ENCODE assay signal across 1 cellular context in the genomic region with DNA sequence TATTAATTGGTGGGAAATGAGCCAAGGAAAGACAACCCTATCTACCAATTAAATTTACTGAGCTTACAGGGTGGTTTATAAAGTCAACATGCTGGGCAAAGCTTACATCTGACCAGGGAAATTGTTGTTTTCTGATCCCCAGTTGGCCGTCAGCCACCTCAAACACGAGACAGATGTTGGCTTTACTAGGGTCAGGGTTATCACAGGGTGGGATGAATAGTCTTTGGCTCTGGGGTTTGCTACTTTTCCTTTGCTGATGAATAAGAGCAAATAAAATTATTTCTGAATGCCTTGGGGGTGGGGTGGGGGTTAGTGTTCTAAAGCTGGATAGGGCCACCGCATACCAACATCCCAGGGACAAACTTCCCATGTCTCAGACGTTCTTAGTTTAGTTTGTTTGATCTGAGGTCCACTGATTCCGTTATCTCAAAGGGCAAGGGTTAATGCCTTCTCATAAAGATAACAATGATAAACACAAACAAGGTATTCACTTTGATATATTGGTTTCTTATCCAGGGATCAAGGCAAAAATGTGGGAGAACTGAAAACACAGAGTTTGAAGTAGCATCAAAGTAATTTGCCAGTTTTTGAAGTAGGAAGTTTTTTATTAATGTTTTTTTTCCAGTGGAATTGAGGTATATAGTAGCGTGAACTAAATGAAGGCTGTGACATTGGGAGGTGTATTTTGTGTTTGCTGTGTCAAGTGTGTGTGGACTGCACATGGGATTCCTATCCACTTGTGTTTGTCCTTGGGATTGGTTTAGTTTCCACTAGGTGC.
A peak's percentile ranks its signal among the peaks of the same experiment; 100 is the strongest.
TF ChIP-seq lines count a peak whose summit lies in the region.

No MANE protein-coding gene starts in this region.

TF ChIP-seq in HepG2, 621 proteins besides CTCF, POLR2A, EP300 and RAD21 (continued from another document and continues in another):
- TF ChIP-seq, protein P1, sequence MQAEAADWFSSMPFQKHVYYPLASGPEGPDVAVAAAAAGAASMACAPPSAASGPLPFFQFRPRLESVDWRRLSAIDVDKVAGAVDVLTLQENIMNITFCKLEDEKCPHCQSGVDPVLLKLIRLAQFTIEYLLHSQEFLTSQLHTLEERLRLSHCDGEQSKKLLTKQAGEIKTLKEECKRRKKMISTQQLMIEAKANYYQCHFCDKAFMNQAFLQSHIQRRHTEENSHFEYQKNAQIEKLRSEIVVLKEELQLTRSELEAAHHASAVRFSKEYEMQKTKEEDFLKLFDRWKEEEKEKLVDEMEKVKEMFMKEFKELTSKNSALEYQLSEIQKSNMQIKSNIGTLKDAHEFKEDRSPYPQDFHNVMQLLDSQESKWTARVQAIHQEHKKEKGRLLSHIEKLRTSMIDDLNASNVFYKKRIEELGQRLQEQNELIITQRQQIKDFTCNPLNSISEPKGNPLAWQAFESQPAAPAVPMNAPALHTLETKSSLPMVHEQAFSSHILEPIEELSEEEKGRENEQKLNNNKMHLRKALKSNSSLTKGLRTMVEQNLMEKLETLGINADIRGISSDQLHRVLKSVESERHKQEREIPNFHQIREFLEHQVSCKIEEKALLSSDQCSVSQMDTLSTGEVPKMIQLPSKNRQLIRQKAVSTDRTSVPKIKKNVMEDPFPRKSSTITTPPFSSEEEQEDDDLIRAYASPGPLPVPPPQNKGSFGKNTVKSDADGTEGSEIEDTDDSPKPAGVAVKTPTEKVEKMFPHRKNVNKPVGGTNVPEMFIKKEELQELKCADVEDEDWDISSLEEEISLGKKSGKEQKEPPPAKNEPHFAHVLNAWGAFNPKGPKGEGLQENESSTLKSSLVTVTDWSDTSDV (CRISPR knock-in tag; IDR thresholded peaks at IDR 0.05), result no peak
- TF ChIP-seq RELA (CRISPR knock-in tag; IDR thresholded peaks at IDR 0.05) (no peak), SIX1 (CRISPR knock-in tag; IDR thresholded peaks at IDR 0.05; ENCODE audit: borderline replicate concordance) (peak; percentile 89), ZNF549 (CRISPR knock-in tag; IDR thresholded peaks at IDR 0.05) (no peak), ONECUT2 (CRISPR knock-in tag; IDR thresholded peaks at IDR 0.05) (peak; percentile 61; the same call in 1 of the 2 replicates), ZSCAN30 (CRISPR knock-in tag; IDR thresholded peaks at IDR 0.05) (no peak), SMARCE1 (IDR thresholded peaks at IDR 0.05; ENCODE audit: borderline replicate concordance) (peak; percentile 24; the same call in 1 of the 2 replicates), ZMAT3 (CRISPR knock-in tag; conservative IDR thresholded peaks at IDR 0.05) (0 out of 2 replicates have a peak, but pooled peaks have one; percentile 36), ZKSCAN8 (CRISPR knock-in tag; IDR thresholded peaks at IDR 0.05; ENCODE audit: borderline replicate concordance) (peak; percentile 59), THYN1 (CRISPR knock-in tag; IDR thresholded peaks at IDR 0.05; ENCODE audit: borderline replicate concordance, low read depth) (no peak), MXI1 (IDR thresholded peaks at IDR 0.05; ENCODE audit: borderline replicate concordance, low read depth, low read length) (peak; percentile 52; the same call in 2 of the 3 replicates), ZNF879 (CRISPR knock-in tag; IDR thresholded peaks at IDR 0.05) (no peak), ZNF572 (CRISPR knock-in tag; IDR thresholded peaks at IDR 0.05) (no peak), ZFAT (CRISPR knock-in tag; conservative IDR thresholded peaks at IDR 0.05) (no peak), IKZF1 (IDR thresholded peaks at IDR 0.05) (no peak), ZNF790 (CRISPR knock-in tag; IDR thresholded peaks at IDR 0.05; ENCODE audit: borderline replicate concordance) (no peak), MATR3 (CRISPR knock-in tag; IDR thresholded peaks at IDR 0.05) (no peak), FOXK1 (CRISPR knock-in tag; IDR thresholded peaks at IDR 0.05; ENCODE audit: borderline replicate concordance, low read depth) (peak; percentile 81), CENPT (CRISPR knock-in tag; IDR thresholded peaks at IDR 0.05; ENCODE audit: low read depth) (no peak), BCL6 (CRISPR knock-in tag; IDR thresholded peaks at IDR 0.05) (peak; percentile 93), NRL (CRISPR knock-in tag; IDR thresholded peaks at IDR 0.05; ENCODE audit: borderline replicate concordance) (no peak), ZKSCAN1 (IDR thresholded peaks at IDR 0.05; ENCODE audit: low read length) (no peak), GABPA (IDR thresholded peaks at IDR 0.05; ENCODE audit: low read depth, low read length) (no peak), GABPA (CRISPR knock-in tag; IDR thresholded peaks at IDR 0.05; ENCODE audit: low read depth) (0 out of 2 replicates have a peak, but pooled peaks have one; percentile 11), ZNF660 (CRISPR knock-in tag; IDR thresholded peaks at IDR 0.05; ENCODE audit: borderline replicate concordance, low read depth) (no peak), ZNF792 (CRISPR knock-in tag; IDR thresholded peaks at IDR 0.05) (peak; percentile 10; the same call in 1 of the 2 replicates)
- TF ChIP-seq, protein P2, sequence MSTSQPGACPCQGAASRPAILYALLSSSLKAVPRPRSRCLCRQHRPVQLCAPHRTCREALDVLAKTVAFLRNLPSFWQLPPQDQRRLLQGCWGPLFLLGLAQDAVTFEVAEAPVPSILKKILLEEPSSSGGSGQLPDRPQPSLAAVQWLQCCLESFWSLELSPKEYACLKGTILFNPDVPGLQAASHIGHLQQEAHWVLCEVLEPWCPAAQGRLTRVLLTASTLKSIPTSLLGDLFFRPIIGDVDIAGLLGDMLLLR (CRISPR knock-in tag; IDR thresholded peaks at IDR 0.05), result no peak
- TF ChIP-seq, protein P3, sequence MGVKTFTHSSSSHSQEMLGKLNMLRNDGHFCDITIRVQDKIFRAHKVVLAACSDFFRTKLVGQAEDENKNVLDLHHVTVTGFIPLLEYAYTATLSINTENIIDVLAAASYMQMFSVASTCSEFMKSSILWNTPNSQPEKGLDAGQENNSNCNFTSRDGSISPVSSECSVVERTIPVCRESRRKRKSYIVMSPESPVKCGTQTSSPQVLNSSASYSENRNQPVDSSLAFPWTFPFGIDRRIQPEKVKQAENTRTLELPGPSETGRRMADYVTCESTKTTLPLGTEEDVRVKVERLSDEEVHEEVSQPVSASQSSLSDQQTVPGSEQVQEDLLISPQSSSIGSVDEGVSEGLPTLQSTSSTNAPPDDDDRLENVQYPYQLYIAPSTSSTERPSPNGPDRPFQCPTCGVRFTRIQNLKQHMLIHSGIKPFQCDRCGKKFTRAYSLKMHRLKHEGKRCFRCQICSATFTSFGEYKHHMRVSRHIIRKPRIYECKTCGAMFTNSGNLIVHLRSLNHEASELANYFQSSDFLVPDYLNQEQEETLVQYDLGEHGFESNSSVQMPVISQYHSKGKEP (CRISPR knock-in tag; IDR thresholded peaks at IDR 0.05), result no peak
- TF ChIP-seq, protein P4, sequence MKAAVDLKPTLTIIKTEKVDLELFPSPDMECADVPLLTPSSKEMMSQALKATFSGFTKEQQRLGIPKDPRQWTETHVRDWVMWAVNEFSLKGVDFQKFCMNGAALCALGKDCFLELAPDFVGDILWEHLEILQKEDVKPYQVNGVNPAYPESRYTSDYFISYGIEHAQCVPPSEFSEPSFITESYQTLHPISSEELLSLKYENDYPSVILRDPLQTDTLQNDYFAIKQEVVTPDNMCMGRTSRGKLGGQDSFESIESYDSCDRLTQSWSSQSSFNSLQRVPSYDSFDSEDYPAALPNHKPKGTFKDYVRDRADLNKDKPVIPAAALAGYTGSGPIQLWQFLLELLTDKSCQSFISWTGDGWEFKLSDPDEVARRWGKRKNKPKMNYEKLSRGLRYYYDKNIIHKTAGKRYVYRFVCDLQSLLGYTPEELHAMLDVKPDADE (CRISPR knock-in tag; IDR thresholded peaks at IDR 0.05), result no peak
- TF ChIP-seq, protein P5, sequence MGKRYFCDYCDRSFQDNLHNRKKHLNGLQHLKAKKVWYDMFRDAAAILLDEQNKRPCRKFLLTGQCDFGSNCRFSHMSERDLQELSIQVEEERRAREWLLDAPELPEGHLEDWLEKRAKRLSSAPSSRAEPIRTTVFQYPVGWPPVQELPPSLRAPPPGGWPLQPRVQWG (CRISPR knock-in tag; IDR thresholded peaks at IDR 0.05; ENCODE audit: borderline replicate concordance, low read depth), result no peak
- TF ChIP-seq, protein P6, sequence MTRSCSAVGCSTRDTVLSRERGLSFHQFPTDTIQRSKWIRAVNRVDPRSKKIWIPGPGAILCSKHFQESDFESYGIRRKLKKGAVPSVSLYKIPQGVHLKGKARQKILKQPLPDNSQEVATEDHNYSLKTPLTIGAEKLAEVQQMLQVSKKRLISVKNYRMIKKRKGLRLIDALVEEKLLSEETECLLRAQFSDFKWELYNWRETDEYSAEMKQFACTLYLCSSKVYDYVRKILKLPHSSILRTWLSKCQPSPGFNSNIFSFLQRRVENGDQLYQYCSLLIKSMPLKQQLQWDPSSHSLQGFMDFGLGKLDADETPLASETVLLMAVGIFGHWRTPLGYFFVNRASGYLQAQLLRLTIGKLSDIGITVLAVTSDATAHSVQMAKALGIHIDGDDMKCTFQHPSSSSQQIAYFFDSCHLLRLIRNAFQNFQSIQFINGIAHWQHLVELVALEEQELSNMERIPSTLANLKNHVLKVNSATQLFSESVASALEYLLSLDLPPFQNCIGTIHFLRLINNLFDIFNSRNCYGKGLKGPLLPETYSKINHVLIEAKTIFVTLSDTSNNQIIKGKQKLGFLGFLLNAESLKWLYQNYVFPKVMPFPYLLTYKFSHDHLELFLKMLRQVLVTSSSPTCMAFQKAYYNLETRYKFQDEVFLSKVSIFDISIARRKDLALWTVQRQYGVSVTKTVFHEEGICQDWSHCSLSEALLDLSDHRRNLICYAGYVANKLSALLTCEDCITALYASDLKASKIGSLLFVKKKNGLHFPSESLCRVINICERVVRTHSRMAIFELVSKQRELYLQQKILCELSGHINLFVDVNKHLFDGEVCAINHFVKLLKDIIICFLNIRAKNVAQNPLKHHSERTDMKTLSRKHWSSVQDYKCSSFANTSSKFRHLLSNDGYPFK (CRISPR knock-in tag; IDR thresholded peaks at IDR 0.05; ENCODE audit: borderline replicate concordance), result no peak
- TF ChIP-seq, protein P7, sequence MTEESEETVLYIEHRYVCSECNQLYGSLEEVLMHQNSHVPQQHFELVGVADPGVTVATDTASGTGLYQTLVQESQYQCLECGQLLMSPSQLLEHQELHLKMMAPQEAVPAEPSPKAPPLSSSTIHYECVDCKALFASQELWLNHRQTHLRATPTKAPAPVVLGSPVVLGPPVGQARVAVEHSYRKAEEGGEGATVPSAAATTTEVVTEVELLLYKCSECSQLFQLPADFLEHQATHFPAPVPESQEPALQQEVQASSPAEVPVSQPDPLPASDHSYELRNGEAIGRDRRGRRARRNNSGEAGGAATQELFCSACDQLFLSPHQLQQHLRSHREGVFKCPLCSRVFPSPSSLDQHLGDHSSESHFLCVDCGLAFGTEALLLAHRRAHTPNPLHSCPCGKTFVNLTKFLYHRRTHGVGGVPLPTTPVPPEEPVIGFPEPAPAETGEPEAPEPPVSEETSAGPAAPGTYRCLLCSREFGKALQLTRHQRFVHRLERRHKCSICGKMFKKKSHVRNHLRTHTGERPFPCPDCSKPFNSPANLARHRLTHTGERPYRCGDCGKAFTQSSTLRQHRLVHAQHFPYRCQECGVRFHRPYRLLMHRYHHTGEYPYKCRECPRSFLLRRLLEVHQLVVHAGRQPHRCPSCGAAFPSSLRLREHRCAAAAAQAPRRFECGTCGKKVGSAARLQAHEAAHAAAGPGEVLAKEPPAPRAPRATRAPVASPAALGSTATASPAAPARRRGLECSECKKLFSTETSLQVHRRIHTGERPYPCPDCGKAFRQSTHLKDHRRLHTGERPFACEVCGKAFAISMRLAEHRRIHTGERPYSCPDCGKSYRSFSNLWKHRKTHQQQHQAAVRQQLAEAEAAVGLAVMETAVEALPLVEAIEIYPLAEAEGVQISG (CRISPR knock-in tag; IDR thresholded peaks at IDR 0.05), result no peak
- TF ChIP-seq, protein P8, sequence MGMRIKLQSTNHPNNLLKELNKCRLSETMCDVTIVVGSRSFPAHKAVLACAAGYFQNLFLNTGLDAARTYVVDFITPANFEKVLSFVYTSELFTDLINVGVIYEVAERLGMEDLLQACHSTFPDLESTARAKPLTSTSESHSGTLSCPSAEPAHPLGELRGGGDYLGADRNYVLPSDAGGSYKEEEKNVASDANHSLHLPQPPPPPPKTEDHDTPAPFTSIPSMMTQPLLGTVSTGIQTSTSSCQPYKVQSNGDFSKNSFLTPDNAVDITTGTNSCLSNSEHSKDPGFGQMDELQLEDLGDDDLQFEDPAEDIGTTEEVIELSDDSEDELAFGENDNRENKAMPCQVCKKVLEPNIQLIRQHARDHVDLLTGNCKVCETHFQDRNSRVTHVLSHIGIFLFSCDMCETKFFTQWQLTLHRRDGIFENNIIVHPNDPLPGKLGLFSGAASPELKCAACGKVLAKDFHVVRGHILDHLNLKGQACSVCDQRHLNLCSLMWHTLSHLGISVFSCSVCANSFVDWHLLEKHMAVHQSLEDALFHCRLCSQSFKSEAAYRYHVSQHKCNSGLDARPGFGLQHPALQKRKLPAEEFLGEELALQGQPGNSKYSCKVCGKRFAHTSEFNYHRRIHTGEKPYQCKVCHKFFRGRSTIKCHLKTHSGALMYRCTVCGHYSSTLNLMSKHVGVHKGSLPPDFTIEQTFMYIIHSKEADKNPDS (CRISPR knock-in tag; IDR thresholded peaks at IDR 0.05), result peak; percentile 35; the same call in 1 of the 2 replicates
- TF ChIP-seq, protein P9, sequence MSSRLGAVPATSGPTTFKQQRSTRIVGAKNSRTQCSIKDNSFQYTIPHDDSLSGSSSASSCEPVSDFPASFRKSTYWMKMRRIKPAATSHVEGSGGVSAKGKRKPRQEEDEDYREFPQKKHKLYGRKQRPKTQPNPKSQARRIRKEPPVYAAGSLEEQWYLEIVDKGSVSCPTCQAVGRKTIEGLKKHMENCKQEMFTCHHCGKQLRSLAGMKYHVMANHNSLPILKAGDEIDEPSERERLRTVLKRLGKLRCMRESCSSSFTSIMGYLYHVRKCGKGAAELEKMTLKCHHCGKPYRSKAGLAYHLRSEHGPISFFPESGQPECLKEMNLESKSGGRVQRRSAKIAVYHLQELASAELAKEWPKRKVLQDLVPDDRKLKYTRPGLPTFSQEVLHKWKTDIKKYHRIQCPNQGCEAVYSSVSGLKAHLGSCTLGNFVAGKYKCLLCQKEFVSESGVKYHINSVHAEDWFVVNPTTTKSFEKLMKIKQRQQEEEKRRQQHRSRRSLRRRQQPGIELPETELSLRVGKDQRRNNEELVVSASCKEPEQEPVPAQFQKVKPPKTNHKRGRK (CRISPR knock-in tag; IDR thresholded peaks at IDR 0.05), result no peak
- TF ChIP-seq, protein P10, sequence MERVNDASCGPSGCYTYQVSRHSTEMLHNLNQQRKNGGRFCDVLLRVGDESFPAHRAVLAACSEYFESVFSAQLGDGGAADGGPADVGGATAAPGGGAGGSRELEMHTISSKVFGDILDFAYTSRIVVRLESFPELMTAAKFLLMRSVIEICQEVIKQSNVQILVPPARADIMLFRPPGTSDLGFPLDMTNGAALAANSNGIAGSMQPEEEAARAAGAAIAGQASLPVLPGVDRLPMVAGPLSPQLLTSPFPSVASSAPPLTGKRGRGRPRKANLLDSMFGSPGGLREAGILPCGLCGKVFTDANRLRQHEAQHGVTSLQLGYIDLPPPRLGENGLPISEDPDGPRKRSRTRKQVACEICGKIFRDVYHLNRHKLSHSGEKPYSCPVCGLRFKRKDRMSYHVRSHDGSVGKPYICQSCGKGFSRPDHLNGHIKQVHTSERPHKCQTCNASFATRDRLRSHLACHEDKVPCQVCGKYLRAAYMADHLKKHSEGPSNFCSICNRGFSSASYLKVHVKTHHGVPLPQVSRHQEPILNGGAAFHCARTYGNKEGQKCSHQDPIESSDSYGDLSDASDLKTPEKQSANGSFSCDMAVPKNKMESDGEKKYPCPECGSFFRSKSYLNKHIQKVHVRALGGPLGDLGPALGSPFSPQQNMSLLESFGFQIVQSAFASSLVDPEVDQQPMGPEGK (CRISPR knock-in tag; IDR thresholded peaks at IDR 0.05), result peak; percentile 79
- TF ChIP-seq, protein P11, sequence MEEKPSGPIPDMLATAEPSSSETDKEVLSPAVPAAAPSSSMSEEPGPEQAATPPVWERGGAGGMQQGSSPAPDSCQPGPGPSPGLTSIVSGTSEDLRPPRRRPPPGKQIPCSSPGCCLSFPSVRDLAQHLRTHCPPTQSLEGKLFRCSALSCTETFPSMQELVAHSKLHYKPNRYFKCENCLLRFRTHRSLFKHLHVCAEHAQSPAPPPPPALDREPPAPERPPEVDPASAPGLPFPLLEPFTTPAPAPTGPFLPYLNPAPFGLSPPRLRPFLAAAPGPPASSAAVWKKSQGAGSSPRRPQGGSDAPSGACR (CRISPR knock-in tag; IDR thresholded peaks at IDR 0.05), result no peak
